ENCODE assay signal across 8 cellular contexts in genomic region chr12:132986001-132986884, GRCh38. TPM values are rescaled to one million over a fixed set of nuclear protein-coding genes. Genes with fewer than 3 reads are reported as not detected.
A peak's percentile ranks its signal among the peaks of the same experiment; 100 is the strongest.
DNase-seq lines count a peak whose midpoint lies in the region; TF ChIP-seq lines count a peak whose summit lies in the region.

Gene ZNF26, plus strand, starts transcription at chr12:132986367. Its CDS starts 474 bp downstream, at chr12:132986841.

- peak; percentile 88 to 90 for DNase-seq in HAP-1 (ENCODE audit: low spot score in 2 of 2)
- peak; percentile 84 for DNase-seq in MM.1S
- DNase-seq in SIG-M5 (lab: John Stamatoyannopoulos, UW), result peak; percentile 65
- peak; percentile 66 for DNase-seq in activated gamma-delta T cell (lab: John Stamatoyannopoulos, UW)
- peak; percentile 89 for DNase-seq in fibroblast of villous mesenchyme (ENCODE audit: low read depth)
- DNase-seq in stomach, result peak; percentile 91

- H3K79me2 ChIP-seq in MM.1S (ENCODE audit: low read length) (peaks cover 38% of the 10 kb centered on the region), neural cell (replicated peaks; ENCODE audit: insufficient read depth, low read length) (peaks cover 38% of the 10 kb centered on the region)

- no peaks in the 10 kb centered on the region for H4K20me1 ChIP-seq in MM.1S (ENCODE audit: insufficient read depth, low read length)
- H4K20me1 ChIP-seq in neural cell (ENCODE audit: insufficient read depth), result no peaks in the 10 kb centered on the region

- H2AFZ ChIP-seq in MM.1S (ENCODE audit: low read length) (peak within 1 kb of the TSS; percentile 91), neural cell (ENCODE audit: low read depth, low read length) (peak within 1 kb of the TSS; percentile 89)

- H3K36me3 ChIP-seq in ES-I3 (ENCODE audit: insufficient read depth, low read length) (no peaks in the 10 kb centered on the region; the same call in 1 of the 2 replicates), HAP-1 (replicated peaks) (peaks cover 14% of the 10 kb centered on the region), MM.1S (replicated peaks; ENCODE audit: insufficient read depth, low read length) (no peaks in the 10 kb centered on the region; the same call in 1 of the 2 replicates), neural cell (ENCODE audit: insufficient read depth, low read length) (no peaks in the 10 kb centered on the region), stomach (peaks cover 4 to 38% (median 32%) of the 10 kb centered on the region in 4 donors)

- no peaks in the 10 kb centered on the region for H3K4me1 ChIP-seq in ES-I3 (ENCODE audit: insufficient read depth, low read length)
- H3K4me1 ChIP-seq in HAP-1, result peaks cover 4% of the 10 kb centered on the region
- no peaks in the 10 kb centered on the region for H3K4me1 ChIP-seq in MM.1S (ENCODE audit: low read length)
- H3K4me1 ChIP-seq in stomach, result peaks cover 10 to 22% (median 19%) of the 10 kb centered on the region in 4 donors

- no peaks in the 10 kb centered on the region for H3F3A ChIP-seq in MM.1S (ENCODE audit: insufficient read depth, low read length)
- no peaks in the 10 kb centered on the region for H3F3A ChIP-seq in neural cell (ENCODE audit: insufficient read depth, low read length, poor library complexity, severe bottlenecking)

- TF ChIP-seq POLR2A in stomach (IDR thresholded peaks at IDR 0.05), result peak in 1 of 4 donors; percentile 55

- no peaks in the 10 kb centered on the region for H3K9me2 ChIP-seq in MM.1S (replicated peaks; ENCODE audit: insufficient read depth, low read length)
- H3K9me2 ChIP-seq in neural cell (ENCODE audit: insufficient read depth, low read length), result no peaks in the 10 kb centered on the region

- H3K27me3 ChIP-seq in HAP-1 (ENCODE audit: low read depth) (no peaks in the 10 kb centered on the region), MM.1S (replicated peaks; ENCODE audit: insufficient read depth, low read length) (no peaks in the 10 kb centered on the region), neural cell (ENCODE audit: insufficient read depth, low read depth, low read length) (no peaks in the 10 kb centered on the region), stomach (no peaks in the 10 kb centered on the region)

- H3K9me3 ChIP-seq in ES-I3 (ENCODE audit: control insufficient read depth, insufficient read depth, low read length), result peaks cover 7% of the 10 kb centered on the region
- H3K9me3 ChIP-seq in HAP-1, result peaks cover 18% of the 10 kb centered on the region
- H3K9me3 ChIP-seq in MM.1S (replicated peaks; ENCODE audit: insufficient read depth, low read length), result no peaks in the 10 kb centered on the region
- no peaks in the 10 kb centered on the region for H3K9me3 ChIP-seq in neural cell (ENCODE audit: low read length)
- peaks cover 0 to 37% (median 26%) of the 10 kb centered on the region in 4 donors for H3K9me3 ChIP-seq in stomach

- in situ Hi-C loops in HAP-1 (cut with MboI; ENCODE audit: low sequenced_read_pairs), result no loop called here

- peak within 1 kb of the TSS; percentile 82 for H3K9ac ChIP-seq in ES-I3 (ENCODE audit: low read depth, low read length)
- peak within 1 kb of the TSS; percentile 70 for H3K9ac ChIP-seq in MM.1S (ENCODE audit: low read length)
- H3K9ac ChIP-seq in neural cell (ENCODE audit: low read length), result peak within 1 kb of the TSS; percentile 78

- 0 to 1% (median 0%) methylated on average over 45 to 76 of the region's 76 CpGs for WGBS in stomach, 5 donors

- H3K4me2 ChIP-seq in MM.1S (ENCODE audit: low read depth, low read length) (peak within 1 kb of the TSS; percentile 60; the same call in 1 of the 2 replicates), neural cell (ENCODE audit: low read length) (peak within 1 kb of the TSS; percentile 74)

- TF ChIP-seq CTCF in MM.1S (IDR thresholded peaks at IDR 0.05; ENCODE audit: low read length), result no peak
- TF ChIP-seq CTCF in fibroblast of villous mesenchyme (IDR thresholded peaks at IDR 0.05; ENCODE audit: insufficient read depth, low read depth, low read length), result no peak
- peak; percentile 24 for TF ChIP-seq CTCF in neural cell (IDR thresholded peaks at IDR 0.05; ENCODE audit: poor library complexity, severe bottlenecking)
- TF ChIP-seq CTCF in stomach (IDR thresholded peaks at IDR 0.05), result no peak

- H3K4me3 ChIP-seq in HAP-1 (peak within 1 kb of the TSS; percentile 92), MM.1S (ENCODE audit: low read length) (peak within 1 kb of the TSS; percentile 89), fibroblast of villous mesenchyme (ENCODE audit: low read depth, low read length) (peak within 1 kb of the TSS; percentile 98), neural cell (ENCODE audit: low read length) (peak within 1 kb of the TSS; percentile 89), stomach (peak within 1 kb of the TSS; percentile 77 to 99 (median 86))

- TF ChIP-seq EP300 in neural cell (conservative IDR thresholded peaks at IDR 0.05; ENCODE audit: poor library complexity, severe bottlenecking), result peak; percentile 54
- no peak for TF ChIP-seq EP300 in stomach (IDR thresholded peaks at IDR 0.05)

- intact Hi-C loops in stomach (cut with DNase I; ENCODE audit: low total_unique reads), result loop anchor here (10.0 kb wide), 1 partner anchor 49 kb away; the partner anchor contains the start of gene ZNF84

- peak; percentile 36 for TF ChIP-seq RAD21 in neural cell (conservative IDR thresholded peaks at IDR 0.05)

- H3K27ac ChIP-seq in MM.1S (ENCODE audit: low read length) (no peak within 1 kb of the TSS; the same call in 1 of the 2 replicates), neural cell (ENCODE audit: low read length) (peak within 1 kb of the TSS; percentile 80), stomach (peak within 1 kb of the TSS; percentile 80 to 91 (median 89))

TF ChIP-seq in neural cell, 6 proteins besides CTCF, POLR2A, EP300 and RAD21:
- TF ChIP-seq TAF1 (IDR thresholded peaks at IDR 0.05; ENCODE audit: low read depth) (peak; percentile 34), MXI1 (conservative IDR thresholded peaks at IDR 0.05; ENCODE audit: poor library complexity, severe bottlenecking) (peak; percentile 97), SMC3 (conservative IDR thresholded peaks at IDR 0.05; ENCODE audit: poor library complexity) (no peak), EZH2 (IDR thresholded peaks at IDR 0.05; ENCODE audit: borderline replicate concordance, insufficient read depth, low read length, poor library complexity, severe bottlenecking) (no peak), POLR2AphosphoS5 (IDR thresholded peaks at IDR 0.05) (peak; percentile 87)
- TF ChIP-seq, protein P1, sequence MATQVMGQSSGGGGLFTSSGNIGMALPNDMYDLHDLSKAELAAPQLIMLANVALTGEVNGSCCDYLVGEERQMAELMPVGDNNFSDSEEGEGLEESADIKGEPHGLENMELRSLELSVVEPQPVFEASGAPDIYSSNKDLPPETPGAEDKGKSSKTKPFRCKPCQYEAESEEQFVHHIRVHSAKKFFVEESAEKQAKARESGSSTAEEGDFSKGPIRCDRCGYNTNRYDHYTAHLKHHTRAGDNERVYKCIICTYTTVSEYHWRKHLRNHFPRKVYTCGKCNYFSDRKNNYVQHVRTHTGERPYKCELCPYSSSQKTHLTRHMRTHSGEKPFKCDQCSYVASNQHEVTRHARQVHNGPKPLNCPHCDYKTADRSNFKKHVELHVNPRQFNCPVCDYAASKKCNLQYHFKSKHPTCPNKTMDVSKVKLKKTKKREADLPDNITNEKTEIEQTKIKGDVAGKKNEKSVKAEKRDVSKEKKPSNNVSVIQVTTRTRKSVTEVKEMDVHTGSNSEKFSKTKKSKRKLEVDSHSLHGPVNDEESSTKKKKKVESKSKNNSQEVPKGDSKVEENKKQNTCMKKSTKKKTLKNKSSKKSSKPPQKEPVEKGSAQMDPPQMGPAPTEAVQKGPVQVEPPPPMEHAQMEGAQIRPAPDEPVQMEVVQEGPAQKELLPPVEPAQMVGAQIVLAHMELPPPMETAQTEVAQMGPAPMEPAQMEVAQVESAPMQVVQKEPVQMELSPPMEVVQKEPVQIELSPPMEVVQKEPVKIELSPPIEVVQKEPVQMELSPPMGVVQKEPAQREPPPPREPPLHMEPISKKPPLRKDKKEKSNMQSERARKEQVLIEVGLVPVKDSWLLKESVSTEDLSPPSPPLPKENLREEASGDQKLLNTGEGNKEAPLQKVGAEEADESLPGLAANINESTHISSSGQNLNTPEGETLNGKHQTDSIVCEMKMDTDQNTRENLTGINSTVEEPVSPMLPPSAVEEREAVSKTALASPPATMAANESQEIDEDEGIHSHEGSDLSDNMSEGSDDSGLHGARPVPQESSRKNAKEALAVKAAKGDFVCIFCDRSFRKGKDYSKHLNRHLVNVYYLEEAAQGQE (IDR thresholded peaks at IDR 0.05; ENCODE audit: borderline replicate concordance), result peak; percentile 47

RNA-seq across cellular contexts. Expression of gene ZNF26, which starts in this region (rescaled TPM):
- total RNA-seq in fibroblast of villous mesenchyme, result 10.4 and 23.2 TPM in 2 replicates
- 25.8 and 26.6 TPM in 2 replicates for polyA plus RNA-seq in neural cell
- 46.8 and 48.9 TPM in 2 replicates for polyA minus RNA-seq in neural cell
- 10 to 100 TPM in 1 of 5 donors, 1 to 10 TPM in 4; 1.8 to 30.3 (median 4.5) TPM for total RNA-seq in stomach
- 1 to 10 TPM; 1.2 to 3.0 (median 2.1) TPM for polyA plus RNA-seq in stomach
